Comparison of ENCODE assay signal across 1 cellular context in genomic region chr7:876077-876971, GRCh38.
TF ChIP-seq lines count a peak whose summit lies in the region.

Gene GET4, plus strand, starts transcription at chr7:876554. Its CDS starts 92 bp downstream, at chr7:876646.

TF ChIP-seq in H1, 55 proteins besides CTCF, POLR2A, EP300 and RAD21:
- TF ChIP-seq TEAD4 (IDR thresholded peaks at IDR 0.05; ENCODE audit: low read depth, low read length) (0 out of 2 replicates have a peak, but pooled peaks have one; percentile 21), MAX (IDR thresholded peaks at IDR 0.05) (peak; percentile 100), TAF7 (optimal IDR thresholded peaks at IDR 0.05; ENCODE audit: borderline replicate concordance, low read depth, low read length) (peak; percentile 69), SRF (IDR thresholded peaks at IDR 0.05; ENCODE audit: low read depth, low read length) (no peak; the same call in 1 of the 2 replicates), CHD1 (IDR thresholded peaks at IDR 0.05; ENCODE audit: low read depth, low read length) (no peak), CREB1 (IDR thresholded peaks at IDR 0.05) (peak; percentile 69), GABPA (IDR thresholded peaks at IDR 0.05; ENCODE audit: borderline replicate concordance, insufficient read depth, low read length) (no peak; the same call in 1 of the 2 replicates), CEBPB (IDR thresholded peaks at IDR 0.05; ENCODE audit: low read depth, low read length) (no peak), TCF12 (IDR thresholded peaks at IDR 0.05; ENCODE audit: low read depth, low read length) (no peak), E2F6 (IDR thresholded peaks at IDR 0.05) (peak; percentile 99), JUN (IDR thresholded peaks at IDR 0.05; ENCODE audit: low read depth, low read length) (no peak), CTBP2 (IDR thresholded peaks at IDR 0.05; ENCODE audit: borderline replicate concordance, insufficient read depth, insufficient read length, low read length) (no peak), PHF8 (conservative IDR thresholded peaks at IDR 0.05; ENCODE audit: low read depth, low read length) (peak; percentile 80), KDM5A (IDR thresholded peaks at IDR 0.05; ENCODE audit: low read length) (no peak), BACH1 (IDR thresholded peaks at IDR 0.05; ENCODE audit: low read length) (no peak), EZH2 (IDR thresholded peaks at IDR 0.05; ENCODE audit: low read depth, low read length, severe bottlenecking) (no peak), CBX5 (IDR thresholded peaks at IDR 0.05; ENCODE audit: low read depth, low read length) (no peak), ASH2L (IDR thresholded peaks at IDR 0.05; ENCODE audit: low read length) (no peak), CBX8 (IDR thresholded peaks at IDR 0.05; ENCODE audit: borderline replicate concordance, low read depth, low read length) (no peak), BCL11A (IDR thresholded peaks at IDR 0.05; ENCODE audit: low read depth in 2 of 2, low read length in 2 of 2) (no peak), NRF1 (IDR thresholded peaks at IDR 0.05; ENCODE audit: low read depth, low read length) (peak; percentile 32; the same call in 1 of the 2 replicates), TAF1 (IDR thresholded peaks at IDR 0.05; ENCODE audit: low read depth, low read length) (peak; percentile 82), CHD2 (IDR thresholded peaks at IDR 0.05; ENCODE audit: low read length) (no peak; the same call in 1 of the 2 replicates), SIX5 (IDR thresholded peaks at IDR 0.05; ENCODE audit: low read depth, low read length) (no peak), HDAC6 (IDR thresholded peaks at IDR 0.05; ENCODE audit: low read depth, low read length) (no peak), CHD7 (IDR thresholded peaks at IDR 0.05; ENCODE audit: insufficient replicate concordance, low read length) (no peak), KDM4A (IDR thresholded peaks at IDR 0.05; ENCODE audit: low read depth, low read length, severe bottlenecking) (peak; percentile 37), RXRA (IDR thresholded peaks at IDR 0.05; ENCODE audit: insufficient read depth, low read depth, low read length) (no peak), TBP (IDR thresholded peaks at IDR 0.05; ENCODE audit: low read depth, low read length) (peak; percentile 37; the same call in 1 of the 2 replicates), SAP30 (IDR thresholded peaks at IDR 0.05; ENCODE audit: insufficient read depth, insufficient replicate concordance, low read length) (no peak), SUZ12 (IDR thresholded peaks at IDR 0.05; ENCODE audit: low read length) (no peak), GTF2F1 (IDR thresholded peaks at IDR 0.05; ENCODE audit: borderline replicate concordance, low read depth, low read length) (peak; percentile 73; the same call in 1 of the 2 replicates), USF2 (IDR thresholded peaks at IDR 0.05; ENCODE audit: low read length) (peak; percentile 100), ATF2 (IDR thresholded peaks at IDR 0.05; ENCODE audit: low read length) (no peak), SP4 (IDR thresholded peaks at IDR 0.05; ENCODE audit: low read length) (peak; percentile 99), FOSL1 (IDR thresholded peaks at IDR 0.05; ENCODE audit: insufficient read depth, low read depth, low read length) (no peak), YY1 (IDR thresholded peaks at IDR 0.05; ENCODE audit: low read depth, low read length) (peak; percentile 89), MAFK (IDR thresholded peaks at IDR 0.05; ENCODE audit: low read depth, low read length) (peak; percentile 20; the same call in 1 of the 2 replicates), RFX5 (IDR thresholded peaks at IDR 0.05; ENCODE audit: borderline replicate concordance, low read depth, low read length) (no peak), NANOG (IDR thresholded peaks at IDR 0.05; ENCODE audit: insufficient read depth, low read depth, low read length, poor library complexity, severe bottlenecking) (no peak), RBBP5 (IDR thresholded peaks at IDR 0.05; ENCODE audit: borderline replicate concordance, low read depth, low read length) (peak; percentile 70; the same call in 1 of the 2 replicates), SP1 (IDR thresholded peaks at IDR 0.05; ENCODE audit: low read depth, low read length) (peak; percentile 53; the same call in 1 of the 2 replicates), SP2 (IDR thresholded peaks at IDR 0.05; ENCODE audit: low read length) (peak; percentile 23; the same call in 1 of the 2 replicates), BRCA1 (IDR thresholded peaks at IDR 0.05; ENCODE audit: low read depth, low read length) (no peak; the same call in 1 of the 2 replicates), POU5F1 (IDR thresholded peaks at IDR 0.05; ENCODE audit: low read depth, low read length) (no peak), EGR1 (IDR thresholded peaks at IDR 0.05; ENCODE audit: borderline replicate concordance, low read depth, low read length) (peak; percentile 43; the same call in 1 of the 2 replicates), SIN3A (conservative IDR thresholded peaks at IDR 0.05 in 1 of 2, IDR thresholded peaks at IDR 0.05 in 1 of 2; ENCODE audit: low read depth in 1 of 2, low read length in 2 of 2) (peak in 1 of 2 experiments; percentile 87; a peak in 2 of 4 replicates), ATF3 (IDR thresholded peaks at IDR 0.05; ENCODE audit: insufficient read depth, low read depth, low read length) (peak; percentile 100), POLR2AphosphoS5 (IDR thresholded peaks at IDR 0.05; ENCODE audit: low read depth, low read length) (peak; percentile 78), HDAC2 (IDR thresholded peaks at IDR 0.05; ENCODE audit: borderline replicate concordance in 1 of 2, low read depth in 2 of 2, low read length in 2 of 2) (no peak), SIRT6 (IDR thresholded peaks at IDR 0.05; ENCODE audit: low read length) (no peak), JUND (IDR thresholded peaks at IDR 0.05; ENCODE audit: low read length) (no peak), KDM1A (IDR thresholded peaks at IDR 0.05; ENCODE audit: borderline replicate concordance, low read length) (no peak), ZNF274 (IDR thresholded peaks at IDR 0.05; ENCODE audit: borderline replicate concordance, extremely low read depth, low read length) (no peak), RNF2 (IDR thresholded peaks at IDR 0.05; ENCODE audit: borderline replicate concordance, low read depth, low read length, missing control alignments, poor library complexity, severe bottlenecking) (no peak)
